ENCODE assay signal across 8 cellular contexts in the genomic region with DNA sequence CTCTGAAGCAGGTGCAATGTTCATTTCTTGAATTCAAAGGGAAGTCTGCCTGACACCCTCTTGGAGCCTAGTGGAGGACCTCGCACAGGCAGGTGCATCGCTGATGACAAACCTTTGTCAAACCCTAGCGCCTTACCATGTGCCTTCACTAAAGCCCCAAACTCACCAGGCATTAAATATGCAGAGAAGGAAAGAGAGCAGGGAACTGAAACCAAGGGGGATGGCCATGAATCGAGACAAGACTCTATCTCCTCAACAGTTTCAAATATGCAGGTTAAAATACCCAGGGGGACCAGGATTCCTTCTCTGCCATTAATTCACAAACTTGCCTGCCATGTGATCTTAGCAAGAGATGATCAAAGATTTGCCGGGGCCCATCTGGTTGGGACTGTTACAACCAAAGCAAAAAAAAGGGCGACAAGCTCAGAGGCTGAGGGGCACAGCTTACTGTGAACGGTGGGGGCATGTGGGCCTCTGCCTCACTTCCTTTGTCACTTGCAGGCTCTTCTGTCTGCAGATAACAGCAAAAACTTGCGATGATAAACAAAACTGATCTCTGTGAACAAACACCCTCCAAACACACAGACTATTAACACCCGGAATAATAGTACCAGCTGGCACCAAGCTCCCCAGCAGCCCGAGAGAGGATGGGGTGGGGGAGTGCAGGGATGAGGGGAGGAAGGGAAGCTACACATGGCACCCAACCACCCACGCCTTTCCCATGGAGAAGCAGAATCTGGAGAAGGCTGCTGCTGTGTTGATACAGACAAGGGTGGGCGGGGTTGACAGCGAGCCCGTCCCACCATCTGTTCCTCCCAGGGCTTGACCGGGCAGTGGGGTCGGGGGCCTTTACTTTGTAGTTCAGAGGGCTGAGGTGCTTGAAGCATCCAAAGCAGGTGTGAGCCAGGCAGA. TPM values are rescaled to one million over a fixed set of nuclear protein-coding genes. Genes with fewer than 3 reads are reported as not detected.
DNase-seq lines count a peak whose midpoint lies in the region; ATAC-seq and TF ChIP-seq lines count a peak whose summit lies in the region.

No MANE protein-coding gene starts in this region.

- POLR2A ChIA-PET in activated CD8-positive, alpha-beta T cell treated with anti-CD3 and anti-CD28 coated beads for 36 hours (lab: Charles Lee): interaction anchor here (0.7 to 1.3 kb wide), 4 partner anchors 10 to 70 kb away, joined by 3 read pairs; partner anchors contain the start of gene SRP9

- no peaks in the 10 kb centered on the region for H3K36me3 ChIP-seq in DOHH2 (ENCODE audit: control insufficient read depth, low read length)
- peaks cover 28% of the 10 kb centered on the region for H3K36me3 ChIP-seq in GM23338 (ENCODE audit: insufficient read depth)

- peak; percentile 58 for DNase-seq in activated CD8-positive, alpha-beta T cell treated with anti-CD3 and anti-CD28 coated beads for 36 hours
- peak; percentile 71 for DNase-seq in midbrain (lab: John Stamatoyannopoulos, UW)
- no peak for DNase-seq in NCI-H226
- no peak for DNase-seq in GM23338 (ENCODE audit: low spot score)
- no peak for DNase-seq in posterior vena cava (ENCODE audit: low spot score)

- peaks cover 54% of the 10 kb centered on the region for H3K4me1 Mint-ChIP-seq in activated CD8-positive, alpha-beta T cell treated with anti-CD3 and anti-CD28 coated beads for 36 hours (ENCODE audit: low read depth)
- peaks cover 22% of the 10 kb centered on the region for H3K4me1 Mint-ChIP-seq in GM23338

- H3K4me3 ChIP-seq in DOHH2 (ENCODE audit: low read length): peak overlapping the region; percentile 29
- H3K4me3 ChIP-seq in GM23338: no peak overlapping the region

- H3K9me2 ChIP-seq in DOHH2 (replicated peaks; ENCODE audit: control insufficient read depth, low read length): no peaks in the 10 kb centered on the region
- no peaks in the 10 kb centered on the region for H3K9me2 ChIP-seq in GM23338 (ENCODE audit: insufficient read depth)

- 0 out of 2 replicates have a peak, but pooled peaks cover 4% of the 10 kb centered on the region for H3F3A ChIP-seq in DOHH2 (ENCODE audit: control insufficient read depth, insufficient read depth)
- peaks cover 25% of the 10 kb centered on the region for H3F3A ChIP-seq in GM23338 (replicated peaks; ENCODE audit: low read depth)

- H3K27ac ChIP-seq in DOHH2 (ENCODE audit: low read depth, low read length) (no peak overlapping the region), GM23338 (ENCODE audit: low read depth) (no peak overlapping the region)

- H3K79me2 ChIP-seq in DOHH2 (ENCODE audit: control insufficient read depth, low read length) (no peaks in the 10 kb centered on the region), GM23338 (replicated peaks; ENCODE audit: insufficient read depth) (no peaks in the 10 kb centered on the region)

- H4K20me1 ChIP-seq in DOHH2 (ENCODE audit: control insufficient read depth, insufficient read depth, low read depth, low read length) (no peaks in the 10 kb centered on the region), GM23338 (replicated peaks; ENCODE audit: insufficient read depth) (no peaks in the 10 kb centered on the region; the same call in 1 of the 2 replicates)

- H3K9me3 ChIP-seq in DOHH2 (ENCODE audit: control insufficient read depth, insufficient read depth, low read length): no peaks in the 10 kb centered on the region

- no peak overlapping the region for H2AFZ ChIP-seq in GM23338

- ATAC-seq in GM19372 (IDR thresholded peaks at IDR 0.05; ENCODE audit: low read depth, unreplicated experiment) (peak; percentile 57), HG03280 (IDR thresholded peaks at IDR 0.05; ENCODE audit: unreplicated experiment) (peak; percentile 43), GM23338 (no peak)
- ATAC-seq in activated CD8-positive, alpha-beta T cell treated with anti-CD3 and anti-CD28 coated beads for 36 hours: peak; percentile 68

- peak overlapping the region; percentile 72 for H3K27ac Mint-ChIP-seq in activated CD8-positive, alpha-beta T cell treated with anti-CD3 and anti-CD28 coated beads for 36 hours
- H3K27ac Mint-ChIP-seq in GM23338: no peak overlapping the region

- H3K4me2 ChIP-seq in DOHH2 (ENCODE audit: low read length) (peak overlapping the region; percentile 51), GM23338 (no peak overlapping the region)

- no peaks in the 10 kb centered on the region for H3K9me3 Mint-ChIP-seq in activated CD8-positive, alpha-beta T cell treated with anti-CD3 and anti-CD28 coated beads for 36 hours
- H3K9me3 Mint-ChIP-seq in GM23338: peaks cover 19% of the 10 kb centered on the region

- CTCF ChIA-PET in activated CD8-positive, alpha-beta T cell treated with anti-CD3 and anti-CD28 coated beads for 36 hours (lab: Charles Lee): interaction anchor here (1.2 kb wide), 1 partner anchor 12 kb away, joined by 3 read pairs; no protein-coding TSS in a partner anchor

- TF ChIP-seq CTCF in DOHH2 (IDR thresholded peaks at IDR 0.05; ENCODE audit: low read depth, low read length, poor library complexity, severe bottlenecking): no peak
- no peak for TF ChIP-seq CTCF in activated CD8-positive, alpha-beta T cell treated with anti-CD3 and anti-CD28 coated beads for 36 hours (IDR thresholded peaks at IDR 0.05)
- no peak for TF ChIP-seq CTCF in GM23338 (conservative IDR thresholded peaks at IDR 0.05; ENCODE audit: low read depth in 2 of 2)

- no peaks in the 10 kb centered on the region for H3K27me3 Mint-ChIP-seq in activated CD8-positive, alpha-beta T cell treated with anti-CD3 and anti-CD28 coated beads for 36 hours
- peaks cover 15% of the 10 kb centered on the region for H3K27me3 Mint-ChIP-seq in GM23338 (ENCODE audit: insufficient read depth, low read depth, poor library complexity)

- intact Hi-C loops in activated CD8-positive, alpha-beta T cell treated with anti-CD3 and anti-CD28 coated beads for 36 hours (cut with micrococcal nuclease): no loop called here
- intact Hi-C loops in posterior vena cava (cut with DNase I): loop anchor here (5.0 kb wide), 2 partner anchors 76 to 371 kb away; no protein-coding TSS in a partner anchor

- peaks cover 34% of the 10 kb centered on the region for H3K36me3 Mint-ChIP-seq in activated CD8-positive, alpha-beta T cell treated with anti-CD3 and anti-CD28 coated beads for 36 hours (ENCODE audit: low read depth)
- H3K36me3 Mint-ChIP-seq in GM23338 (ENCODE audit: low read depth): peaks cover 75% of the 10 kb centered on the region

- peaks cover 15% of the 10 kb centered on the region for H3K4me1 ChIP-seq in DOHH2 (ENCODE audit: control insufficient read depth, low read length)
- peaks cover 5% of the 10 kb centered on the region for H3K4me1 ChIP-seq in GM23338 (ENCODE audit: insufficient read depth)

- no peaks in the 10 kb centered on the region for H3K27me3 ChIP-seq in DOHH2 (ENCODE audit: control insufficient read depth, low read length)
- no peaks in the 10 kb centered on the region for H3K27me3 ChIP-seq in GM23338 (ENCODE audit: insufficient read depth)

- H3K4me3 Mint-ChIP-seq in activated CD8-positive, alpha-beta T cell treated with anti-CD3 and anti-CD28 coated beads for 36 hours: peak overlapping the region; percentile 2
- H3K4me3 Mint-ChIP-seq in GM23338: no peak overlapping the region

TF ChIP-seq in GM23338, 12 proteins besides CTCF, POLR2A, EP300 and RAD21:
- TF ChIP-seq EZH2 (IDR thresholded peaks at IDR 0.05; ENCODE audit: low read depth, unreplicated experiment) (no peak), NANOG (IDR thresholded peaks at IDR 0.05; ENCODE audit: borderline replicate concordance) (no peak), STAT1 (IDR thresholded peaks at IDR 0.05; ENCODE audit: unreplicated experiment) (no peak), ZNF331 (CRISPR knock-in tag; IDR thresholded peaks at IDR 0.05; ENCODE audit: low read depth) (no peak), JUNB (IDR thresholded peaks at IDR 0.05; ENCODE audit: unreplicated experiment) (no peak)
TF ChIP-seq in GM23338: peak in this region for 0.

RNA-seq across cellular contexts. Expression of gene TMEM63A, which starts 33.9 kb away (rescaled TPM):
- total RNA-seq in activated CD8-positive, alpha-beta T cell treated with anti-CD3 and anti-CD28 coated beads for 36 hours: 10 to 100 TPM; 51.4 to 54.6 TPM
- total RNA-seq in GM23338 (2014; rRNA removed; shearing (Covaris generic)): 61.8 and 76.9 TPM in 2 replicates
- polyA plus RNA-seq in GM23338 (2016; fragmentation: Nextera tagmentation; extraction: Ambion mirVana): 24.3 and 31.7 TPM in 2 replicates
- 10 to 100 TPM; 58.7 to 65.0 TPM for total RNA-seq in posterior vena cava

RNA-seq across cellular contexts. Expression of gene EPHX1, which starts 38.4 kb away (rescaled TPM):
- total RNA-seq in activated CD8-positive, alpha-beta T cell treated with anti-CD3 and anti-CD28 coated beads for 36 hours: 1 to 10 TPM; 2.1 to 3.6 TPM
- total RNA-seq in GM23338 (2014; rRNA removed; shearing (Covaris generic)): 46.5 and 47.0 TPM in 2 replicates
- 15.3 and 17.3 TPM in 2 replicates for polyA plus RNA-seq in GM23338 (2016; fragmentation: Nextera tagmentation; extraction: Ambion mirVana)
- total RNA-seq in posterior vena cava: 100 to 1,000 TPM in 1 of 2 donors, 10 to 100 TPM in 1; 58.9 to 113 TPM

RNA-seq across cellular contexts. Expression of gene LEFTY1, which starts 40.6 kb away (rescaled TPM):
- total RNA-seq in activated CD8-positive, alpha-beta T cell treated with anti-CD3 and anti-CD28 coated beads for 36 hours: under 1 TPM; 0.16 to 0.83 TPM
- total RNA-seq in GM23338 (2014; rRNA removed; shearing (Covaris generic)): 65.4 and 67.1 TPM in 2 replicates
- 25.7 and 27.5 TPM in 2 replicates for polyA plus RNA-seq in GM23338 (2016; fragmentation: Nextera tagmentation; extraction: Ambion mirVana)
- total RNA-seq in posterior vena cava: under 1 TPM; 0.28 to 0.38 TPM

Comparison
In these comparisons a context has a peak if more than half of its experiments do, and no peak if none do; other contexts are left out.
1. DNase-seq: peak in activated CD8-positive, alpha-beta T cell treated with anti-CD3 and anti-CD28 coated beads for 36 hours (single experiment) and midbrain (single experiment); none in NCI-H226 (single experiment), GM23338 (single experiment) and posterior vena cava (single experiment).
2. RNA of gene EPHX1, which starts 38.4 kb away (total RNA-seq): 58.9 to 113 TPM in posterior vena cava and 46.5 to 47.0 TPM in GM23338; 2.1 to 3.6 TPM in activated CD8-positive, alpha-beta T cell treated with anti-CD3 and anti-CD28 coated beads for 36 hours; every median in the first group is over 10 times any median in the second.
3. RNA of gene LEFTY1, which starts 40.6 kb away (total RNA-seq): 65.4 to 67.1 TPM in GM23338; 0.16 to 0.83 TPM in activated CD8-positive, alpha-beta T cell treated with anti-CD3 and anti-CD28 coated beads for 36 hours and 0.28 to 0.38 TPM in posterior vena cava; every median in the first group is over 10 times any median in the second.